Comparison of ENCODE assay signal across 17 cellular contexts in the genomic region with DNA sequence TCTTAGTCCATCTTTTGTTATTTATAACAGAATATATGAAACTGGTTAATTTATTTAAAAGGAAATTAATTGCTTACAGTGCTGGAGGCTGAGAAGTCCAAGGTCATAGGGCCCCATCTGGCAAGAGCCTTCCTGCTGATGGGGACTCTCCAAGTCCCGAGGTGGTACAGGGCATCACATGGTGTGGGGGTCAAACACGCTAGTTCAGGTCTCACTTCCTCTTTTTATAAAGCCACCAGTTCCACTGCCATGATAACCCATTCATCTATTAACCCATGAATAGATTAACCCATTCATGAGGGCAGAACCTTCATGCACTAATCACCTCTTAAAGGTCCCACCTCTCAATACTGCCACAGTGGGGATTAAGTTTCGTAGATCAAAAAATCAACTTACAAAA.
A peak's percentile ranks its signal among the peaks of the same experiment; 100 is the strongest.
DNase-seq lines count a peak whose midpoint lies in the region; ATAC-seq and TF ChIP-seq lines count a peak whose summit lies in the region.
"Had no signal": no experiment of that assay in that cellular context is flagged by ENCODE, and none has a peak within 500 bp of the region (broad histone marks: within the 10 kb centered on the region; RNA-seq: fewer than 3 reads in every experiment).

No MANE protein-coding gene starts in this region.

- no peak for DNase-seq in NK-92 treated with Interleukin-12 subunit alpha and Interleukin-12 subunit beta, amount 100 ng/mL, for 24 hours (lab: John Stamatoyannopoulos, UW)
- no peak for DNase-seq in D341Med (ENCODE audit: low spot score)
- DNase-seq in GM10248 (ENCODE audit: extremely low spot score), result no peak
- DNase-seq: ACHN; activated CD8-positive, alpha-beta memory T cell treated with anti-CD3 and anti-CD28 coated beads, Interleukin-2, amount 50 U/mL, for 48 hours; activated naive CD8-positive, alpha-beta T cell treated with anti-CD3 and anti-CD28 coated beads, Interleukin-2, amount 10 ng/mL, durations not matched to agents 7 days and 5 days; central memory CD4-positive, alpha-beta T cell; effector memory CD8-positive, alpha-beta T cell; foreskin fibroblast; NCI-H1417 treated with DMSO at 0.1 percent for 48 hours; NCI-H510A; Peyer's patch had no signal

- POLR2A ChIA-PET in GM10248 (lab: Yijun Ruan, JAX), result no interaction called here

- peak; percentile 84 for ATAC-seq in GM18511 (IDR thresholded peaks at IDR 0.05; ENCODE audit: unreplicated experiment)
- peak; percentile 71 for ATAC-seq in GM21360 (IDR thresholded peaks at IDR 0.05; ENCODE audit: unreplicated experiment)
- peak; percentile 90 for ATAC-seq in HG02973 (IDR thresholded peaks at IDR 0.05; ENCODE audit: unreplicated experiment)
- peak; percentile 56 for ATAC-seq in HG03565 (IDR thresholded peaks at IDR 0.05; ENCODE audit: unreplicated experiment)
- no peak for ATAC-seq in esophagus mucosa
- ATAC-seq: effector memory CD8-positive, alpha-beta T cell had no signal

- no peak for TF ChIP-seq CTCF in GM10248 (IDR thresholded peaks at IDR 0.05; ENCODE audit: control extremely low read depth, extremely low read depth, low read depth, missing control alignments)

- CTCF ChIA-PET in GM10248 (lab: Yijun Ruan, JAX), result no interaction called here
